In genomic region chr1:219812491-219813221, GRCh38 we compare ENCODE assay signal across 8 cellular contexts.
DNase-seq lines count a peak whose midpoint lies in the region; ATAC-seq, FAIRE-seq and TF ChIP-seq lines count a peak whose summit lies in the region.

No MANE protein-coding gene starts in this region.

- H4K20me1 ChIP-seq in astrocyte (ENCODE audit: insufficient read depth, low read length): no peaks in the 10 kb centered on the region

- peaks cover 2% of the 10 kb centered on the region for H3K27me3 ChIP-seq in astrocyte (ENCODE audit: insufficient read depth, low read length)

- DNase-seq in EL (peak; percentile 63), NCI-H460 (ENCODE audit: extremely low read depth, low read depth) (peak; percentile 72), astrocyte (ENCODE audit: low read depth) (peak; percentile 68), hypothalamus (lab: John Stamatoyannopoulos, UW) (peak in 38 of 51 donors; percentile 4 to 78 (median 24)), smooth muscle cell of the brain vasculature (ENCODE audit: low read depth, low spot score) (peak; percentile 51)
- no peak for DNase-seq in activated effector memory CD4-positive, alpha-beta T cell treated with anti-CD3 and anti-CD28 coated beads, Interleukin-2, amount 50 U/mL, for 16 hours

- H3K27ac ChIP-seq in astrocyte (ENCODE audit: low read depth, low read length): no peak overlapping the region

- H3K79me2 ChIP-seq in astrocyte (ENCODE audit: insufficient read depth, low read length): no peaks in the 10 kb centered on the region

- H3K4me3 Mint-ChIP-seq in astrocyte (ENCODE audit: unreplicated experiment): no peak overlapping the region

- peak; percentile 91 for ATAC-seq in GM21367 (IDR thresholded peaks at IDR 0.05; ENCODE audit: unreplicated experiment)
- peak; percentile 88 for ATAC-seq in HG03520 (IDR thresholded peaks at IDR 0.05; ENCODE audit: unreplicated experiment)

- peak overlapping the region; percentile 2 for H2AFZ ChIP-seq in astrocyte (ENCODE audit: low read depth, low read length)

- TF ChIP-seq CTCF in astrocyte (IDR thresholded peaks at IDR 0.05; ENCODE audit: insufficient read depth, low read depth, low read length): peak; percentile 98

- no peak overlapping the region for H3K4me3 ChIP-seq in astrocyte (ENCODE audit: insufficient read depth, low read depth, low read length)

- H3K4me1 ChIP-seq in astrocyte (ENCODE audit: insufficient read depth, low read length): peaks cover 5% of the 10 kb centered on the region

- H3K4me2 ChIP-seq in astrocyte (ENCODE audit: low read length): no peak overlapping the region

- H3K9me3 ChIP-seq in astrocyte (ENCODE audit: insufficient read depth, low read depth, low read length): no peaks in the 10 kb centered on the region

- peaks cover 9% of the 10 kb centered on the region for H3K27me3 Mint-ChIP-seq in astrocyte (ENCODE audit: low read depth, unreplicated experiment)

- peak overlapping the region; percentile 18 for H3K9ac ChIP-seq in astrocyte (ENCODE audit: low read length)

- H3K36me3 Mint-ChIP-seq in astrocyte (ENCODE audit: low read depth, unreplicated experiment): no peaks in the 10 kb centered on the region

- FAIRE-seq in astrocyte (lab: Jason Lieb, UNC): no peak

- no peak overlapping the region for H3K27ac Mint-ChIP-seq in astrocyte (ENCODE audit: unreplicated experiment)

- H3K36me3 ChIP-seq in astrocyte (ENCODE audit: insufficient read depth, low read length): no peaks in the 10 kb centered on the region

- H3K4me1 Mint-ChIP-seq in astrocyte (ENCODE audit: low read depth, unreplicated experiment): no peaks in the 10 kb centered on the region

- H3K9me3 Mint-ChIP-seq in astrocyte (ENCODE audit: unreplicated experiment): no peaks in the 10 kb centered on the region
